1 cellular context compared by ENCODE assay signal in the genomic region with DNA sequence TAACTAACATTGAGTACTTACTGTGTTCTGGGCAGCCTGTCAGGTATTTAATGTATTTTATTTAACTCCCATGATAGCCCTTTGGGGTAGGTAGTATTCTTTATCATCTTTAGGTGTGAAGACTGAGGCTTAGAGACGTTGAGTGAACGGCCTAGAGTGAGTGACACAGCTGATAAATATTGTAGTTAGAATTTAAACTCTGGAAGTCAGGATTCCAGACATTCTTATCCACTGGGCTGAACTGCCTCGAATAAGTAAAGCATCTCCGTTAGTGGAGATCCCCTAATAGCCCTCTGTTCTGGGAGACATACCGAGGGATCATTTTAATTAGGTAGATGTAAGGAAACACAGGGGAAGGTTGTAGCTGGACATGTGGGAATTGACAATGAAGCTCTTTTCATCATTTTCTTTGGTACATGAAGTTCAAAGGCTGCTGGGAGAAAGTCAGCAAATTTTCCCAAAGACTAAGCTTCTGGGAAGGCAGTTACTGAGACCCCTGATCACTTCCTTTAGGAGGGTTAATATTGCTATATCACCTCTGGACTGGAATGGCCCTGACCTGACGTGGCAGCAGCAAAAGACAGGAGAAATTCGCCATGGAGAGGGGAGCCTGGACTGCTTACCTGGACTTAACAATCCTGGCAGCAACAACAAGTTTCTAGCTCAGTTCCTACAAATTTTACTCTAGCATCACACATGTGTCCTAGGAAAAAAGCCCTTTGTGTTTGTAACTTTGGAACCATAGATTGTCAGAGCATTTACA.
TF ChIP-seq lines count a peak whose summit lies in the region.

No MANE protein-coding gene starts in this region.

TF ChIP-seq in IMR-90, 13 proteins besides CTCF, POLR2A, EP300 and RAD21:
- TF ChIP-seq RCOR1 (IDR thresholded peaks at IDR 0.05; ENCODE audit: insufficient replicate concordance, low read length) (no peak), RFX5 (IDR thresholded peaks at IDR 0.05; ENCODE audit: low read depth, low read length) (no peak), MAZ (IDR thresholded peaks at IDR 0.05; ENCODE audit: borderline replicate concordance, low read depth, low read length) (no peak), CHD1 (IDR thresholded peaks at IDR 0.05; ENCODE audit: low read depth, low read length) (no peak), NFE2L2 (IDR thresholded peaks at IDR 0.05; ENCODE audit: low read depth, low read length) (no peak), ELK1 (IDR thresholded peaks at IDR 0.05; ENCODE audit: borderline replicate concordance, low read depth, low read length) (no peak), CEBPB (IDR thresholded peaks at IDR 0.05; ENCODE audit: low read depth, low read length) (no peak), BHLHE40 (IDR thresholded peaks at IDR 0.05; ENCODE audit: low read depth, low read length) (no peak), SMC3 (IDR thresholded peaks at IDR 0.05; ENCODE audit: low read depth, low read length) (no peak), MXI1 (IDR thresholded peaks at IDR 0.05; ENCODE audit: borderline replicate concordance, low read depth, low read length) (no peak), FOS (IDR thresholded peaks at IDR 0.05; ENCODE audit: low read depth, low read length) (no peak), MAFK (IDR thresholded peaks at IDR 0.05; ENCODE audit: low read depth, low read length) (no peak)
- TF ChIP-seq, protein P1, sequence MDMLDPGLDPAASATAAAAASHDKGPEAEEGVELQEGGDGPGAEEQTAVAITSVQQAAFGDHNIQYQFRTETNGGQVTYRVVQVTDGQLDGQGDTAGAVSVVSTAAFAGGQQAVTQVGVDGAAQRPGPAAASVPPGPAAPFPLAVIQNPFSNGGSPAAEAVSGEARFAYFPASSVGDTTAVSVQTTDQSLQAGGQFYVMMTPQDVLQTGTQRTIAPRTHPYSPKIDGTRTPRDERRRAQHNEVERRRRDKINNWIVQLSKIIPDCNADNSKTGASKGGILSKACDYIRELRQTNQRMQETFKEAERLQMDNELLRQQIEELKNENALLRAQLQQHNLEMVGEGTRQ (IDR thresholded peaks at IDR 0.05; ENCODE audit: low read depth, low read length) = no peak
